ENCODE assay signal across 1 cellular context in genomic region chr3:116056280-116056679, GRCh38.
TF ChIP-seq lines count a peak whose summit lies in the region.

No MANE protein-coding gene starts in this region.

TF ChIP-seq in GM12878, 131 proteins besides CTCF, POLR2A, EP300 and RAD21:
- no peak for TF ChIP-seq BCLAF1 (IDR thresholded peaks at IDR 0.05)
- peak; percentile 70; the same call in 1 of the 2 replicates for TF ChIP-seq NFIC (IDR thresholded peaks at IDR 0.05; ENCODE audit: low read depth, low read length)
- TF ChIP-seq JUNB (IDR thresholded peaks at IDR 0.05), result peak; percentile 64
- no peak for TF ChIP-seq IKZF1 (conservative IDR thresholded peaks at IDR 0.05)
- no peak for TF ChIP-seq LARP7 (IDR thresholded peaks at IDR 0.05)
- peak; percentile 33; the same call in 1 of the 2 replicates for TF ChIP-seq ATF2 (IDR thresholded peaks at IDR 0.05; ENCODE audit: low read length)
- no peak for TF ChIP-seq NRF1 (conservative IDR thresholded peaks at IDR 0.05; ENCODE audit: low read depth, low read length)
- TF ChIP-seq USF2 (IDR thresholded peaks at IDR 0.05; ENCODE audit: borderline replicate concordance, low read depth, low read length), result no peak
- TF ChIP-seq CHD2 (IDR thresholded peaks at IDR 0.05; ENCODE audit: borderline replicate concordance, low read depth, low read length), result no peak
- no peak for TF ChIP-seq RFX5 (IDR thresholded peaks at IDR 0.05; ENCODE audit: low read depth, low read length)
- TF ChIP-seq TCF12 (IDR thresholded peaks at IDR 0.05; ENCODE audit: low read depth, low read length), result no peak
- TF ChIP-seq MEF2B (IDR thresholded peaks at IDR 0.05; ENCODE audit: partially characterized antibody, poor library complexity, severe bottlenecking), result peak; percentile 20
- TF ChIP-seq CBFB (IDR thresholded peaks at IDR 0.05; ENCODE audit: low read depth), result no peak
- TF ChIP-seq RAD51 (IDR thresholded peaks at IDR 0.05), result no peak
- TF ChIP-seq MTA2 (IDR thresholded peaks at IDR 0.05; ENCODE audit: low read depth), result peak; percentile 53; the same call in 1 of the 2 replicates
- TF ChIP-seq POLR2AphosphoS5 (IDR thresholded peaks at IDR 0.05; ENCODE audit: low read length), result no peak
- no peak for TF ChIP-seq RBBP5 (conservative IDR thresholded peaks at IDR 0.05)
- no peak for TF ChIP-seq KLF5 (IDR thresholded peaks at IDR 0.05; ENCODE audit: partially characterized antibody)
- no peak for TF ChIP-seq NR2C2 (IDR thresholded peaks at IDR 0.05; ENCODE audit: borderline replicate concordance, control insufficient read depth, insufficient read length, low read depth)
- no peak for TF ChIP-seq ATF7 (IDR thresholded peaks at IDR 0.05; ENCODE audit: low read depth)
- TF ChIP-seq ZBTB11 (CRISPR knock-in tag; IDR thresholded peaks at IDR 0.05), result no peak
- no peak for TF ChIP-seq ZBED1 (IDR thresholded peaks at IDR 0.05; ENCODE audit: borderline replicate concordance)
- no peak for TF ChIP-seq YY1 (IDR thresholded peaks at IDR 0.05; ENCODE audit: low read depth, low read length)
- TF ChIP-seq ETV6 (conservative IDR thresholded peaks at IDR 0.05 in 1 of 2, IDR thresholded peaks at IDR 0.05 in 1 of 2; ENCODE audit: borderline replicate concordance in 1 of 2, low read depth in 1 of 2), result no peak
- TF ChIP-seq HDAC6 (IDR thresholded peaks at IDR 0.05; ENCODE audit: unreplicated experiment), result no peak
- no peak for TF ChIP-seq E4F1 (IDR thresholded peaks at IDR 0.05; ENCODE audit: borderline replicate concordance, partially characterized antibody)
- no peak for TF ChIP-seq POLR2AphosphoS2 (IDR thresholded peaks at IDR 0.05; ENCODE audit: low read depth, low read length)
- peak; percentile 86 for TF ChIP-seq MEF2A (IDR thresholded peaks at IDR 0.05; ENCODE audit: insufficient read depth, low read depth, low read length)
- no peak for TF ChIP-seq BCL11A (IDR thresholded peaks at IDR 0.05; ENCODE audit: low read depth, low read length)
- TF ChIP-seq SP1 (IDR thresholded peaks at IDR 0.05; ENCODE audit: low read depth, low read length), result no peak
- peak; percentile 44; the same call in 1 of the 2 replicates for TF ChIP-seq RUNX3 (IDR thresholded peaks at IDR 0.05; ENCODE audit: low read length)
- TF ChIP-seq TBL1XR1 (IDR thresholded peaks at IDR 0.05; ENCODE audit: low read depth, low read length), result no peak
TF ChIP-seq in GM12878: peak in this region for 7.
